ENCODE assay signal across 19 cellular contexts in the genomic region with DNA sequence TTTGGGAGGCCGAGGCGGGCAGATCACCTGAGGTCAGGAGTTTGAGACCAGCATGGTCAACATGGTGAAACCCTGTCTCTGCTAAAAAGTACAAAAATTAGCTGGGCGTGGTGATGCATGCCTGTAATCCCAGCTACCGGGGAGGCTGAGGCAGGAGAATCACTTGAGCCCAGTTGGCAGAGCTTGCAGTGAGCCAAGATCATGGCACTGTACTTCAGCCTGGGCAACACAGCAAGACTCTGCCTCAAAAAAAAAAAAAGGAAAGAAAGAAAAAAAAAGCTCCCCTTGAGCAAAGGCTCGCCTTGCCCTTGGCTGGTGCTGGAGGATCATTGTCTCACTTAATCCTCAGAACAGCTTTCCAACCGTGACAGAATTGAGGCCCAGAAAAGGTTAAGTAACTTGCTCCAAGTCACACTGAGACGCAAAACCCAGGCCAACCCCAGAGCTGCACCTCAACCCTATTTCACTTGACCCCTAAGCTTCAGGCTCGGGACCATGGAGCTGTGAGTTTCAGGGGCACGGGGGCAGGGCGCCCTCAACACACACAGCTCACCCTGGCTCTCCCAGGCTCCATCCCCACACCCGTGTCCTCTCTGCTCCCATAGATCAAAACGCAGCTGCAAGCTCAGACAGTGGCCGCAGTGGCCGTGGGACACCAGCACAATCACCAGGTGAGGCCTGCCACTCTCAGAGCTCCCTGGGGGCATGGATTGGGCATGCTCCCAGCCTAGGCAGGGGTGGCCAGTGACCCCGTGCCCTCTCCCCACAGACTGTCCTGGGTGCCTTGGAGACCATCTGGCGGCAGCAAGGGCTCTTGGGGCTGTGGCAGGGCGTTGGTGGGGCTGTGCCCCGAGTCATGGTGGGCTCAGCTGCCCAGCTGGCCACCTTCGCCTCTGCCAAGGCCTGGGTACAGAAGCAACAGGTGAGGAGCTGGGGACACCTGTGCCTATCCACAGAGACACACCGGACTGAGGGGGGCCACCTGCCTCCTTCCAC. TPM values are rescaled to one million over a fixed set of nuclear protein-coding genes. Genes with fewer than 3 reads are reported as not detected.
DNase-seq lines count a peak whose midpoint lies in the region; ATAC-seq, FAIRE-seq and TF ChIP-seq lines count a peak whose summit lies in the region.
"Had no signal": no experiment of that assay in that cellular context is flagged by ENCODE, and none has a peak within 500 bp of the region (broad histone marks: within the 10 kb centered on the region; RNA-seq: fewer than 3 reads in every experiment).

No MANE protein-coding gene starts in this region.

- H3K4me2 ChIP-seq in H9 (ENCODE audit: insufficient read depth, insufficient read length, low read length), result no peak overlapping the region

- no peak overlapping the region for H2BK5ac ChIP-seq in H9 (ENCODE audit: insufficient read length, low read length)

- no peaks in the 10 kb centered on the region for H3K9me3 Mint-ChIP-seq in H9
- H3K9me3 Mint-ChIP-seq: activated naive CD4-positive, alpha-beta T cell treated with anti-CD3 and anti-CD28 coated beads, Interleukin-2, amount 10 ng/mL, durations not matched to agents 7 days and 5 days had no signal

- no peak overlapping the region for H2BK15ac ChIP-seq in H9 (ENCODE audit: low read depth, low read length)

- no peak overlapping the region for H2BK20ac ChIP-seq in H9 (ENCODE audit: low read depth, low read length, poor library complexity, severe bottlenecking)

- H3K27me3 Mint-ChIP-seq in H9 (ENCODE audit: low read depth), result peaks cover 2% of the 10 kb centered on the region
- H3K27me3 Mint-ChIP-seq in T-helper 17 cell, result no peaks in the 10 kb centered on the region
- H3K27me3 Mint-ChIP-seq: activated CD4-positive, alpha-beta T cell treated with anti-CD3 and anti-CD28 coated beads for 36 hours had no signal

- H3K36me3 ChIP-seq in right lobe of liver, result peaks cover 0 to 14% (median 3%) of the 10 kb centered on the region in 4 donors
- H3K36me3 ChIP-seq in gastrocnemius medialis, result peaks cover 0 to 24% of the 10 kb centered on the region in 2 donors

- H2BK12ac ChIP-seq in H9 (ENCODE audit: insufficient read length, low read depth, low read length), result no peak overlapping the region

- H3K79me1 ChIP-seq in H9 (ENCODE audit: insufficient read depth, low read depth, low read length, poor library complexity, severe bottlenecking), result no peaks in the 10 kb centered on the region

- TF ChIP-seq POLR2A in right lobe of liver (IDR thresholded peaks at IDR 0.05), result no peak
- no peak for TF ChIP-seq POLR2A in gastrocnemius medialis (IDR thresholded peaks at IDR 0.05)

- H3K27ac ChIP-seq in H9 (ENCODE audit: insufficient read length, low read depth, low read length), result no peak overlapping the region
- H3K27ac ChIP-seq in right lobe of liver, result peak overlapping the region in 1 of 3 donors; percentile 85
- H3K27ac ChIP-seq in gastrocnemius medialis, result peak overlapping the region; percentile 86 to 96 (median 94)
- H3K27ac ChIP-seq: SJSA1 had no signal

- no peak overlapping the region for H3K4ac ChIP-seq in H9 (ENCODE audit: low read depth, low read length)

- intact Hi-C loops in right lobe of liver (cut with DNase I) (loop anchor here (10.0 kb wide), 1 partner anchor 143 kb away; no protein-coding TSS in a partner anchor), gastrocnemius medialis (cut with DNase I; ENCODE audit: low total_unique reads) (loop anchor here (5.0 kb wide), 2 partner anchors 140 to 160 kb away; no protein-coding TSS in a partner anchor)

- H4K91ac ChIP-seq in H9 (ENCODE audit: insufficient read length, low read depth, low read length), result no peak overlapping the region

- H3K4me3 Mint-ChIP-seq in H9, result no peak overlapping the region
- H3K4me3 Mint-ChIP-seq in T-helper 17 cell, result no peak overlapping the region
- H3K4me3 Mint-ChIP-seq: activated CD4-positive, alpha-beta T cell treated with anti-CD3 and anti-CD28 coated beads for 36 hours; activated naive CD4-positive, alpha-beta T cell treated with anti-CD3 and anti-CD28 coated beads, Interleukin-2, amount 10 ng/mL, durations not matched to agents 7 days and 5 days had no signal

- H3K23ac ChIP-seq in H9 (ENCODE audit: insufficient read length, low read depth, low read length), result no peak overlapping the region

- no peak overlapping the region; the same call in 1 of the 2 replicates for H3K14ac ChIP-seq in H9 (ENCODE audit: insufficient read depth, low read length)

- no peak for ATAC-seq in T-helper 17 cell
- no peak for ATAC-seq in right lobe of liver
- ATAC-seq in gastrocnemius medialis, result no peak
- ATAC-seq: activated CD4-positive, alpha-beta T cell treated with anti-CD3 and anti-CD28 coated beads for 36 hours had no signal

- no peak for DNase-seq in H9
- no peak for DNase-seq in T-helper 17 cell
- DNase-seq in right lobe of liver, result no peak
- peak in 1 of 2 donors; percentile 31 for DNase-seq in gastrocnemius medialis
- no peak for DNase-seq in GM19240 (ENCODE audit: insufficient read length, low spot score)
- no peak for DNase-seq in frontal cortex (ENCODE audit: low spot score in 2 of 2)
- DNase-seq in NCI-H524 (lab: John Stamatoyannopoulos, UW), result no peak
- DNase-seq: activated CD4-positive, alpha-beta T cell treated with anti-CD3 and anti-CD28 coated beads for 36 hours; activated naive CD4-positive, alpha-beta T cell treated with anti-CD3 and anti-CD28 coated beads, Interleukin-2, amount 10 ng/mL, durations not matched to agents 7 days and 5 days; activated T-cell treated with anti-CD3 and anti-CD28 coated beads for 4 hours; cortex of kidney; islet precursor cell; NCI-H1436; T-helper 9 cell had no signal

- H3K4me1 Mint-ChIP-seq in H9 (peaks cover 15 to 28% of the 10 kb centered on the region in 2 experiments), T-helper 17 cell (peaks cover 6% of the 10 kb centered on the region)

- TF ChIP-seq CTCF in H9 (conservative IDR thresholded peaks at IDR 0.05) (no peak), right lobe of liver (IDR thresholded peaks at IDR 0.05) (no peak), gastrocnemius medialis (IDR thresholded peaks at IDR 0.05 in 4 of 5, conservative IDR thresholded peaks at IDR 0.05 in 1 of 5) (no peak)

- H4K8ac ChIP-seq in H9 (replicated peaks; ENCODE audit: insufficient read length, low read depth, low read length), result no peak overlapping the region

- no peak overlapping the region for H2BK120ac ChIP-seq in H9 (ENCODE audit: low read depth, low read length, poor library complexity, severe bottlenecking)

- in situ Hi-C loops in gastrocnemius medialis (cut with MboI; ENCODE audit: low sequenced_read_pairs in 4 of 4), result loop anchor here in 2 of 4 donors (10.0 to 25.0 kb wide), 2 partner anchors 143 to 150 kb away; a partner anchor contains a TSS

- H2AK5ac ChIP-seq in H9 (ENCODE audit: insufficient read length, low read length), result no peak overlapping the region

- no peak overlapping the region for H3K18ac ChIP-seq in H9 (ENCODE audit: insufficient read length, low read depth, low read length)

- WGBS in H9 (ENCODE audit: extremely low coverage, insufficient read length, low lambda C conversion rate), result no CpG with 5 or more reads among the region's 20 CpGs
- 49% methylated on average over 9 of the region's 20 CpGs for WGBS in right lobe of liver (ENCODE audit: insufficient coverage, low coverage, low lambda C conversion rate, missing lambda C conversion rate)

- H3K9me3 ChIP-seq in H9 (ENCODE audit: control insufficient read depth, low read depth, low read length) (no peaks in the 10 kb centered on the region), T-helper 17 cell (ENCODE audit: control insufficient read depth, low read length, poor library complexity, severe bottlenecking) (no peaks in the 10 kb centered on the region), right lobe of liver (no peaks in the 10 kb centered on the region), gastrocnemius medialis (no peaks in the 10 kb centered on the region)
- H3K9me3 ChIP-seq: SJSA1 had no signal

- H3K4me1 ChIP-seq in H9 (ENCODE audit: insufficient read depth, low read length) (no peaks in the 10 kb centered on the region), right lobe of liver (peaks cover 0 to 40% (median 17%) of the 10 kb centered on the region in 4 donors), gastrocnemius medialis (peaks cover 45 to 50% of the 10 kb centered on the region in 2 donors)
- H3K4me1 ChIP-seq: SJSA1 had no signal

- no peaks in the 10 kb centered on the region for H3K79me2 ChIP-seq in H9 (ENCODE audit: insufficient read depth, low read length)

- no peak for FAIRE-seq in frontal cortex (lab: Jason Lieb, UNC)
- FAIRE-seq: G401.6, HTR-8/SVneo had no signal

- H4K20me1 ChIP-seq in H9 (ENCODE audit: control insufficient read depth, insufficient read depth, insufficient read length), result no peaks in the 10 kb centered on the region

- H3K27ac Mint-ChIP-seq in H9, result peak overlapping the region; percentile 67 to 89 (median 82); a peak in 6 of 7 replicates
- peak overlapping the region; percentile 9 for H3K27ac Mint-ChIP-seq in T-helper 17 cell
- H3K27ac Mint-ChIP-seq: activated CD4-positive, alpha-beta T cell treated with anti-CD3 and anti-CD28 coated beads for 36 hours; activated naive CD4-positive, alpha-beta T cell treated with anti-CD3 and anti-CD28 coated beads, Interleukin-2, amount 10 ng/mL, durations not matched to agents 7 days and 5 days had no signal

- H3T11ph ChIP-seq in H9 (ENCODE audit: low read length), result no peak overlapping the region

- peak overlapping the region in 2 of 3 donors; percentile 54 to 58 for H3K4me3 ChIP-seq in right lobe of liver
- peak overlapping the region in 2 of 4 donors; percentile 20 to 47 for H3K4me3 ChIP-seq in gastrocnemius medialis
- H3K4me3 ChIP-seq: SJSA1 had no signal

- H3K27me3 ChIP-seq in H9 (ENCODE audit: insufficient read depth, low read length) (no peaks in the 10 kb centered on the region), right lobe of liver (no peaks in the 10 kb centered on the region), gastrocnemius medialis (no peaks in the 10 kb centered on the region)
- H3K27me3 ChIP-seq: SJSA1 had no signal

- no peak overlapping the region for H3K56ac ChIP-seq in H9 (ENCODE audit: insufficient read length, low read depth, low read length)

- no peaks in the 10 kb centered on the region for H3K23me2 ChIP-seq in H9 (ENCODE audit: insufficient read length, low read depth, low read length, poor library complexity, severe bottlenecking)

- no peak overlapping the region for H3K9ac ChIP-seq in H9 (ENCODE audit: extremely low read depth, insufficient read length, low read length)

- H3K36me3 Mint-ChIP-seq in H9 (ENCODE audit: insufficient read depth in 1 of 3, low read depth in 3 of 3) (peaks cover 6 to 13% (median 10%) of the 10 kb centered on the region in 3 experiments; a peak in 5 of 7 replicates), T-helper 17 cell (ENCODE audit: low read depth) (no peaks in the 10 kb centered on the region)

- no peak overlapping the region for H4K5ac ChIP-seq in H9 (ENCODE audit: insufficient read length, low read depth, low read length)

- no peak overlapping the region for H2AFZ ChIP-seq in H9 (ENCODE audit: low read length)

RNA-seq across cellular contexts. Expression of a gene that starts 1.6 kb away (rescaled TPM):
- total RNA-seq in H9 (2021), result 0.94 and 1.5 TPM in 2 replicates
- total RNA-seq in T-helper 17 cell, result 1 to 10 TPM; 1.5 to 1.9 TPM
- 10 to 100 TPM in 1 of 6 experiments, 1 to 10 TPM in 4, under 1 TPM in 1; 0.69 to 11.6 (median 3.2) TPM for total RNA-seq in right lobe of liver
- 10 to 100 TPM in 3 of 4 donors, 1 to 10 TPM in 1; 7.8 to 17.2 (median 13.8) TPM for total RNA-seq in gastrocnemius medialis
- total RNA-seq in frontal cortex, result not detected

RNA-seq across cellular contexts. Expression of a gene that starts 4.7 kb away (rescaled TPM):
- 1.0 and 1.4 TPM in 2 replicates for total RNA-seq in H9 (2021)
- not detected for total RNA-seq in T-helper 17 cell
- total RNA-seq in right lobe of liver, result 10 to 100 TPM; 15.8 to 33.5 (median 19.1) TPM
- under 1 TPM in 1 of 4 donors, not detected in 3; 0.33 TPM for total RNA-seq in gastrocnemius medialis
- total RNA-seq in frontal cortex, result not detected
- total RNA-seq: activated CD4-positive, alpha-beta T cell treated with anti-CD3 and anti-CD28 coated beads for 36 hours; H4; posterior vena cava; SJSA1 had no signal

RNA-seq across cellular contexts. Expression of a gene that starts 21.0 kb away (rescaled TPM):
- total RNA-seq in H9 (2021), result 64.7 and 66.8 TPM in 2 replicates
- total RNA-seq in T-helper 17 cell, result under 1 TPM in 1 of 2 donors, not detected in 1; 0.21 TPM
- 10 to 100 TPM in 1 of 6 experiments, 1 to 10 TPM in 5; 4.0 to 13.1 (median 6.0) TPM for total RNA-seq in right lobe of liver
- total RNA-seq in gastrocnemius medialis, result 1 to 10 TPM; 1.4 to 3.9 (median 3.8) TPM
- 14.3 TPM for total RNA-seq in frontal cortex

RNA-seq across cellular contexts. Expression of a gene that starts 53.5 kb away (rescaled TPM):
- total RNA-seq in H9 (2021), result 45.9 and 50.4 TPM in 2 replicates
- 10 to 100 TPM; 54.8 to 72.8 TPM for total RNA-seq in T-helper 17 cell
- 10 to 100 TPM; 15.6 to 27.9 (median 20.2) TPM for total RNA-seq in right lobe of liver
- 100 to 1,000 TPM in 3 of 4 donors, 10 to 100 TPM in 1; 86.7 to 170 (median 144) TPM for total RNA-seq in gastrocnemius medialis
- 32.6 TPM for total RNA-seq in frontal cortex
